In genomic region chr3:23113455-23114171, GRCh38 we compare ENCODE assay signal across 11 cellular contexts.
DNase-seq lines count a peak whose midpoint lies in the region; ATAC-seq, FAIRE-seq and TF ChIP-seq lines count a peak whose summit lies in the region.
"Had no signal": no experiment of that assay in that cellular context is flagged by ENCODE, and none has a peak within 500 bp of the region (broad histone marks: within the 10 kb centered on the region; RNA-seq: fewer than 3 reads in every experiment).

No MANE protein-coding gene starts in this region.

- no peak overlapping the region for H3K4me2 ChIP-seq in GM12878 (ENCODE audit: control insufficient read depth, insufficient read depth)

- no peak overlapping the region for H3K9ac ChIP-seq in GM12878 (ENCODE audit: control insufficient read depth, insufficient read depth, low read length)

- no peaks in the 10 kb centered on the region for H3K79me2 ChIP-seq in GM12878 (ENCODE audit: control insufficient read depth, insufficient read depth, low read length)

- CTCF ChIA-PET in GM12878 (lab: Yijun Ruan, JAX) = no interaction called here

- RAD21 ChIA-PET in GM12878 (lab: Charles Lee; ENCODE audit: unreplicated experiment) = no interaction called here

- TF ChIP-seq EP300 in GM12878 (IDR thresholded peaks at IDR 0.05; ENCODE audit: borderline replicate concordance in 1 of 2, control insufficient read depth in 1 of 2, low read depth in 2 of 2, low read length in 2 of 2) = no peak

- H3K4me1 ChIP-seq in GM12878 (ENCODE audit: control insufficient read depth, insufficient read depth, low read length) (no peaks in the 10 kb centered on the region), mucosa of descending colon (ENCODE audit: low read depth) (peaks cover 23% of the 10 kb centered on the region)
- H3K4me1 ChIP-seq: uterus had no signal

- no peak for TF ChIP-seq RAD21 in GM12878 (IDR thresholded peaks at IDR 0.05; ENCODE audit: insufficient read depth, low read depth, low read length)

- H3K9me3 ChIP-seq in GM12878 (replicated peaks; ENCODE audit: control insufficient read depth, insufficient read depth, low read length) = no peaks in the 10 kb centered on the region
- no peaks in the 10 kb centered on the region for H3K9me3 ChIP-seq in mucosa of descending colon
- H3K9me3 ChIP-seq: uterus had no signal

- H3K4me3 ChIP-seq in GM12878 = no peak overlapping the region
- no peak overlapping the region for H3K4me3 ChIP-seq in mucosa of descending colon
- H3K4me3 ChIP-seq: uterus had no signal

- POLR2A ChIA-PET in GM12878 (lab: Charles Lee) = no interaction called here

- no peak overlapping the region; the same call in 1 of the 2 replicates for H2AFZ ChIP-seq in GM12878 (ENCODE audit: control insufficient read depth, low read depth, low read length)

- no peak for TF ChIP-seq POLR2A in GM12878 (IDR thresholded peaks at IDR 0.05; ENCODE audit: low read depth, low read length)

- no peak for FAIRE-seq in GM12878 (lab: Jason Lieb, UNC)

- no peaks in the 10 kb centered on the region for H4K20me1 ChIP-seq in GM12878 (ENCODE audit: control insufficient read depth, insufficient read depth)

- 63% methylated on average over 9 of the region's 9 CpGs for WGBS in GM12878 (ENCODE audit: insufficient coverage, insufficient replicate concordance, low lambda C conversion rate, missing lambda C conversion rate)

- in situ Hi-C loops in GM12878 (cut with MboI) = no loop called here

- SMC1A ChIA-PET in GM12878 (lab: Charles Lee; ENCODE audit: uncharacterized antibody, unreplicated experiment) = no interaction called here

- BruUV-seq in GM12878 (replicated peaks; lab: Mats Ljungman, UMichigan) = no TSS peak

- intact Hi-C loops in GM12878 (cut with micrococcal nuclease; ENCODE audit: unreplicated experiment) (no loop called here), mucosa of descending colon (cut with DNase I, micrococcal nuclease) (no loop called here)

- no peaks in the 10 kb centered on the region for H3K27me3 ChIP-seq in GM12878 (replicated peaks in 1 of 2; ENCODE audit: control insufficient read depth in 2 of 2, insufficient read depth in 2 of 2, low read length in 1 of 2)
- H3K27me3 ChIP-seq: uterus had no signal

- no peak overlapping the region for H3K27ac ChIP-seq in GM12878 (ENCODE audit: control insufficient read depth, insufficient read depth)

- no peaks in the 10 kb centered on the region for H3K36me3 ChIP-seq in GM12878 (ENCODE audit: control insufficient read depth in 2 of 2, insufficient read depth in 2 of 2, low read length in 1 of 2)
- H3K36me3 ChIP-seq in mucosa of descending colon (ENCODE audit: low read depth) = no peaks in the 10 kb centered on the region
- H3K36me3 ChIP-seq: uterus had no signal

- DNase-seq in Ammon's horn (ENCODE audit: low spot score) (peak; percentile 3), LHCN-M2 (ENCODE audit: low read depth) (peak; percentile 34), GM12878 (ENCODE audit: low read depth, low spot score) (no peak), mucosa of descending colon (no peak)
- no peak for DNase-seq in activated CD4-positive, alpha-beta T cell treated with anti-CD3 and anti-CD28 coated beads, Interleukin-2, amount 50 U/mL, for 48 hours
- DNase-seq in activated CD4-positive, alpha-beta T cell treated with anti-CD3 and anti-CD28 coated beads for 1 hour = no peak
- DNase-seq in stimulated activated naive CD4-positive, alpha-beta T cell (lab: John Stamatoyannopoulos, UW) = no peak
- DNase-seq: cortex of kidney had no signal

- ATAC-seq in GM12878 (no peak), mucosa of descending colon (peak; percentile 54), HG03159 (IDR thresholded peaks at IDR 0.05; ENCODE audit: unreplicated experiment) (no peak)
- ATAC-seq: left lobe of liver had no signal

- no peak for TF ChIP-seq CTCF in GM12878 (IDR thresholded peaks at IDR 0.05 in 2 of 3, conservative IDR thresholded peaks at IDR 0.05 in 1 of 3; ENCODE audit: control insufficient read depth in 2 of 3, extremely low read depth in 1 of 3, insufficient read depth in 1 of 3, low read depth in 3 of 3, low read length in 3 of 3)
- TF ChIP-seq CTCF in mucosa of descending colon (IDR thresholded peaks at IDR 0.05) = no peak

TF ChIP-seq in GM12878, 131 proteins besides CTCF, POLR2A, EP300 and RAD21:
- peak; percentile 9; the same call in 1 of the 2 replicates for TF ChIP-seq SPI1 (IDR thresholded peaks at IDR 0.05; ENCODE audit: borderline replicate concordance, insufficient read depth, low read depth, low read length)
- no peak for TF ChIP-seq JUNB (IDR thresholded peaks at IDR 0.05)

Comparison
In these comparisons a context has a peak if more than half of its experiments do, and no peak if none do; other contexts are left out.
1. DNase-seq: peak in Ammon's horn (single experiment) and LHCN-M2 (single experiment); none in GM12878 (single experiment), mucosa of descending colon (0 of 3), activated CD4-positive, alpha-beta T cell treated with anti-CD3 and anti-CD28 coated beads, Interleukin-2, amount 50 U/mL, for 48 hours (0 of 2), activated CD4-positive, alpha-beta T cell treated with anti-CD3 and anti-CD28 coated beads for 1 hour (single experiment) and stimulated activated naive CD4-positive, alpha-beta T cell (0 of 6).